In genomic region chr13:79470666-79471065, GRCh38 we compare ENCODE assay signal across 32 cellular contexts.
"Had no signal": no experiment of that assay in that cellular context is flagged by ENCODE, and none has a peak within 500 bp of the region (broad histone marks: within the 10 kb centered on the region; RNA-seq: fewer than 3 reads in every experiment).

No MANE protein-coding gene starts in this region.

- H3K4me1 ChIP-seq: adrenal gland, ascending aorta, body of pancreas, breast epithelium had no signal

- H3K27me3 ChIP-seq: adrenal gland, ascending aorta, body of pancreas, brain microvascular endothelial cell, breast epithelium, cardiac muscle cell had no signal

- ATAC-seq: activated naive CD4-positive, alpha-beta T cell treated with anti-CD3 and anti-CD28 coated beads, Interleukin-2, amount 50 U/mL, for 72 hours; activated naive CD8-positive, alpha-beta T cell treated with anti-CD3 and anti-CD28 coated beads, Interleukin-2, amount 50 U/mL, for 24 hours; activated T-cell treated with anti-CD3 and anti-CD28 coated beads, Interleukin-2, amount 50 U/mL, for 4 hours; activated T-cell treated with anti-CD3 and anti-CD28 coated beads, Interleukin-2, amount 50 U/mL, for 72 hours; activated T-helper 17 cell treated with anti-CD3 and anti-CD28 coated beads, Interleukin-2, amount 50 U/mL, for 72 hours; body of pancreas had no signal

- H3K9me3 ChIP-seq: adrenal gland, ascending aorta, body of pancreas, breast epithelium had no signal

- H3K4me3 ChIP-seq: adrenal gland, ascending aorta, body of pancreas, breast epithelium, cardiac muscle cell had no signal

- H3K36me3 ChIP-seq: adrenal gland, ascending aorta, brain microvascular endothelial cell, breast epithelium, cardiac muscle cell had no signal

- DNase-seq: activated effector memory CD4-positive, alpha-beta T cell treated with anti-CD3 and anti-CD28 coated beads, Interleukin-2, amount 50 U/mL, for 16 hours; activated effector memory CD4-positive, alpha-beta T cell treated with Interleukin-2 at 50 U/mL for 16 hours; activated gamma-delta T cell; activated gamma-delta T cell treated with Interleukin-2 at 50 U/mL for 16 hours; activated naive CD4-positive, alpha-beta T cell; activated naive CD4-positive, alpha-beta T cell treated with anti-CD3 and anti-CD28 coated beads for 36 hours; activated naive CD4-positive, alpha-beta T cell treated with anti-CD3 and anti-CD28 coated beads, Interleukin-2, amount 10 ng/mL, durations not matched to agents 7 days and 5 days; activated naive CD4-positive, alpha-beta T cell treated with anti-CD3 and anti-CD28 coated beads, Interleukin-2, amount 50 U/mL, for 16 hours; activated naive CD4-positive, alpha-beta T cell treated with Interleukin-2 at 50 U/mL for 16 hours; activated naive CD8-positive, alpha-beta T cell treated with anti-CD3 and anti-CD28 coated beads for 36 hours; activated naive CD8-positive, alpha-beta T cell treated with anti-CD3 and anti-CD28 coated beads, Interleukin-2, amount 10 ng/mL, durations not matched to agents 7 days and 5 days; activated naive CD8-positive, alpha-beta T cell treated with anti-CD3 and anti-CD28 coated beads, Interleukin-2, amount 50 U/mL, for 24 hours; activated T-cell treated with anti-CD3 and anti-CD28 coated beads, Interleukin-2, amount 50 U/mL, for 1 hour; activated T-cell treated with anti-CD3 and anti-CD28 coated beads, Interleukin-2, amount 50 U/mL, for 24 hours; activated T-cell treated with anti-CD3 and anti-CD28 coated beads, Interleukin-2, amount 50 U/mL, for 4 hours; activated T-cell treated with anti-CD3 and anti-CD28 coated beads, Interleukin-2, amount 50 U/mL, for 48 hours; activated T-cell treated with anti-CD3 and anti-CD28 coated beads, Interleukin-2, amount 50 U/mL, for 72 hours; adrenal gland; amniotic stem cell; amygdala; anterior cingulate cortex; aorta; body of pancreas; brain microvascular endothelial cell; caudate nucleus; central memory CD4-positive, alpha-beta T cell; cerebellar nuclear complex had no signal
